ENCODE assay signal across 8 cellular contexts in the genomic region with DNA sequence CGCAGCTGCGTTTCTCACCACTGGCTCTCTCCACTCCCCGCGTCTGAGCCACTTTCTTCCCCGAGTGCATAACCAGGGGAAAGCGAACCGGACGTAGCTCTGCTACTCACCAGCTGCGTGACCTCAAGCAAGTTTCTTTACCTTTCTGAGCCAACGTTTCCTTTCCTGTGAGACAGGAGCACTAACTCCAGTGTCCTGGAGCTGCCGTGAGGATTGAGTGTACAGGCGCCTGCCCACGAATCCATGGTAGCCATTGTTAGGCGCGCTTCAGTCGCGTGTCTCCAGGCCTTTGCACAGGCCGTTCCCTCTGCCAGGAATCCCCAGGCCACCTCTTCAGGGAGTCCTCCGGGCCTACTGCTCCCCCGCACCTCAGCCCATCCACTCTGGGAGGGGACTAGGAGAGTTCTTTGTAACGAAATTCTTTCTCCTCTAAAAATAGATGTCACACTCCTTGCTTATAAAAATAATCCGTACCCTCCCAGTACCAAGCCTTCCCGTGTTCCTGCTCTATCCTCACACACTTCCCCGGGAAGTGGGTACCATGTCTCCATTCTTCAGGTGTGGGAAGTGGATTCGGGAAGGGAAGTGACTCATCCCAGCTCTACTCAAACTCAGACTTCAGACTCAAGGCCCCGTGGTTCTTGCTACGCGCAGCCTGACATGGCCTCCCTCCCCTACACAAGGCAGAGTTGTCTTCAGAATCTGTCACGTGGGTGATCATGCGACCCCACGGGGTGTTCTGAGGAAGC. TPM values are rescaled to one million over a fixed set of nuclear protein-coding genes. Genes with fewer than 3 reads are reported as not detected.
DNase-seq lines count a peak whose midpoint lies in the region; ATAC-seq and TF ChIP-seq lines count a peak whose summit lies in the region.

No MANE protein-coding gene starts in this region.

- peak overlapping the region; percentile 57 for H3K4me2 ChIP-seq in SU-DHL-6 (ENCODE audit: low read depth, low read length, poor library complexity, severe bottlenecking)

- TF ChIP-seq CTCF in SU-DHL-6 (IDR thresholded peaks at IDR 0.05; ENCODE audit: insufficient read depth, low read length, poor library complexity, severe bottlenecking), result no peak
- TF ChIP-seq CTCF in spleen (IDR thresholded peaks at IDR 0.05 in 8 of 11, conservative IDR thresholded peaks at IDR 0.05 in 3 of 11), result no peak

- H3K9me3 ChIP-seq in SU-DHL-6 (ENCODE audit: insufficient read depth, low read length), result no peaks in the 10 kb centered on the region
- no peaks in the 10 kb centered on the region for H3K9me3 ChIP-seq in effector memory CD4-positive, alpha-beta T cell (ENCODE audit: control insufficient read depth, low read length)
- H3K9me3 ChIP-seq in spleen, result no peaks in the 10 kb centered on the region

- TF ChIP-seq POLR2A in spleen (IDR thresholded peaks at IDR 0.05), result no peak

- H3K36me3 ChIP-seq in SU-DHL-6 (ENCODE audit: low read length) (no peaks in the 10 kb centered on the region), spleen (no peaks in the 10 kb centered on the region)
- no peaks in the 10 kb centered on the region for H3K36me3 ChIP-seq in effector memory CD4-positive, alpha-beta T cell (ENCODE audit: control insufficient read depth, insufficient read depth, low read length)

- peaks cover 12% of the 10 kb centered on the region for H3K4me1 ChIP-seq in effector memory CD4-positive, alpha-beta T cell (ENCODE audit: control insufficient read depth, insufficient read depth, low read length, poor library complexity, severe bottlenecking)
- peaks cover 23 to 100% (median 78%) of the 10 kb centered on the region in 6 donors for H3K4me1 ChIP-seq in spleen

- peak; percentile 44 for ATAC-seq in GM18909 (IDR thresholded peaks at IDR 0.05; ENCODE audit: poor library complexity, unreplicated experiment)
- peak; percentile 44 for ATAC-seq in HG02970 (IDR thresholded peaks at IDR 0.05; ENCODE audit: low FRiP score, unreplicated experiment)

- peak overlapping the region; percentile 23 for H2AFZ ChIP-seq in SU-DHL-6 (ENCODE audit: low read depth, low read length, severe bottlenecking)

- DNase-seq in effector memory CD4-positive, alpha-beta T cell, result no peak
- no peak for DNase-seq in spleen
- no peak for DNase-seq in NCI-H187 (lab: John Stamatoyannopoulos, UW)
- no peak for DNase-seq in NCI-H82 treated with DMSO at 0.1 percent for 48 hours (lab: John Stamatoyannopoulos, UW; ENCODE audit: unreplicated experiment)
- DNase-seq in NK-92 (lab: John Stamatoyannopoulos, UW; ENCODE audit: unreplicated experiment), result no peak

- 22 to 33% (median 29%) methylated on average over 22 to 31 of the region's 31 CpGs for WGBS in spleen, 5 donors

- H3K27me3 ChIP-seq in SU-DHL-6 (ENCODE audit: low read length), result no peaks in the 10 kb centered on the region
- H3K27me3 ChIP-seq in effector memory CD4-positive, alpha-beta T cell (replicated peaks; ENCODE audit: control insufficient read depth, insufficient read depth, low read length, poor library complexity, severe bottlenecking), result no peaks in the 10 kb centered on the region
- H3K27me3 ChIP-seq in spleen (replicated peaks in 1 of 7), result no peaks in the 10 kb centered on the region

- no peaks in the 10 kb centered on the region for H3K9me2 ChIP-seq in SU-DHL-6 (replicated peaks; ENCODE audit: insufficient read depth, low read length)

- H4K20me1 ChIP-seq in SU-DHL-6 (ENCODE audit: low read depth, low read length), result no peaks in the 10 kb centered on the region

- intact Hi-C loops in spleen (cut with DNase I; ENCODE audit: low total_unique reads), result loop anchor here (10.0 kb wide), 1 partner anchor 235 kb away; no protein-coding TSS in a partner anchor

- H3K9ac ChIP-seq in SU-DHL-6 (ENCODE audit: low read length), result peak overlapping the region; percentile 66

- H3F3A ChIP-seq in SU-DHL-6 (ENCODE audit: insufficient read depth), result peaks cover 83% of the 10 kb centered on the region

- peak overlapping the region; percentile 94 for H3K27ac ChIP-seq in SU-DHL-6 (ENCODE audit: low read depth, low read length)
- no peak overlapping the region for H3K27ac ChIP-seq in effector memory CD4-positive, alpha-beta T cell (ENCODE audit: insufficient read depth, low read length, poor library complexity, severe bottlenecking)
- peak overlapping the region; percentile 72 to 92 (median 84) for H3K27ac ChIP-seq in spleen

- H3K79me2 ChIP-seq in SU-DHL-6 (ENCODE audit: insufficient read depth, low read length), result no peaks in the 10 kb centered on the region

- peak overlapping the region; percentile 41 for H3K4me3 ChIP-seq in SU-DHL-6 (ENCODE audit: insufficient read depth, low read length, poor library complexity, severe bottlenecking)
- peak overlapping the region; percentile 67 for H3K4me3 ChIP-seq in effector memory CD4-positive, alpha-beta T cell (ENCODE audit: insufficient read depth, low read depth, low read length, poor library complexity, severe bottlenecking)
- peak overlapping the region; percentile 11 to 64 (median 28) for H3K4me3 ChIP-seq in spleen

RNA-seq across cellular contexts. Expression of a gene that starts 16.2 kb away (rescaled TPM):
- 1 to 10 TPM in 6 of 7 donors, under 1 TPM in 1; 0.34 to 3.0 (median 2.2) TPM for total RNA-seq in spleen
- polyA plus RNA-seq in spleen, result 1 to 10 TPM in 1 of 3 donors, under 1 TPM in 2; 0.42 to 1.2 (median 0.52) TPM
